In genomic region chrX:47749185-47749967, GRCh38 we compare ENCODE assay signal across 13 cellular contexts.
A peak's percentile ranks its signal among the peaks of the same experiment; 100 is the strongest.
DNase-seq lines count a peak whose midpoint lies in the region; ATAC-seq lines count a peak whose summit lies in the region.
"Had no signal": no experiment of that assay in that cellular context is flagged by ENCODE, and none has a peak within 500 bp of the region (broad histone marks: within the 10 kb centered on the region; RNA-seq: fewer than 3 reads in every experiment).

No MANE protein-coding gene starts in this region.

- ATAC-seq in GM21423 (IDR thresholded peaks at IDR 0.05; ENCODE audit: unreplicated experiment) (peak; percentile 48), HG03097 (IDR thresholded peaks at IDR 0.05; ENCODE audit: low FRiP score, unreplicated experiment) (no peak)

- DNase-seq in DMS 273 treated with DMSO at 0.1 percent for 48 hours (lab: John Stamatoyannopoulos, UW), result peak; percentile 31
- peak; percentile 25 for DNase-seq in SHP77 treated with DMSO at 0.1 percent for 48 hours (lab: John Stamatoyannopoulos, UW)
- peak; percentile 44 for DNase-seq in iris pigment epithelial cell (ENCODE audit: low read depth)
- no peak for DNase-seq in NCI-H748 treated with DMSO at 0.1 percent for 48 hours (lab: John Stamatoyannopoulos, UW)
- no peak for DNase-seq in T-helper 9 cell
- no peak for DNase-seq in mesenteric fat pad (ENCODE audit: low spot score)
- DNase-seq: activated naive CD4-positive, alpha-beta T cell treated with Interleukin-2 at 50 U/mL for 16 hours; COR-L47; NCI-H2171; nucleus accumbens; spleen had no signal

Comparison
In these comparisons a context has a peak if more than half of its experiments do, and no peak if none do; other contexts are left out.
1. DNase-seq: peak in DMS 273 treated with DMSO at 0.1 percent for 48 hours (single experiment), SHP77 treated with DMSO at 0.1 percent for 48 hours (single experiment) and iris pigment epithelial cell (single experiment); none in NCI-H748 treated with DMSO at 0.1 percent for 48 hours (single experiment), T-helper 9 cell (single experiment) and mesenteric fat pad (single experiment).